ENCODE assay signal across 21 cellular contexts in the genomic region with DNA sequence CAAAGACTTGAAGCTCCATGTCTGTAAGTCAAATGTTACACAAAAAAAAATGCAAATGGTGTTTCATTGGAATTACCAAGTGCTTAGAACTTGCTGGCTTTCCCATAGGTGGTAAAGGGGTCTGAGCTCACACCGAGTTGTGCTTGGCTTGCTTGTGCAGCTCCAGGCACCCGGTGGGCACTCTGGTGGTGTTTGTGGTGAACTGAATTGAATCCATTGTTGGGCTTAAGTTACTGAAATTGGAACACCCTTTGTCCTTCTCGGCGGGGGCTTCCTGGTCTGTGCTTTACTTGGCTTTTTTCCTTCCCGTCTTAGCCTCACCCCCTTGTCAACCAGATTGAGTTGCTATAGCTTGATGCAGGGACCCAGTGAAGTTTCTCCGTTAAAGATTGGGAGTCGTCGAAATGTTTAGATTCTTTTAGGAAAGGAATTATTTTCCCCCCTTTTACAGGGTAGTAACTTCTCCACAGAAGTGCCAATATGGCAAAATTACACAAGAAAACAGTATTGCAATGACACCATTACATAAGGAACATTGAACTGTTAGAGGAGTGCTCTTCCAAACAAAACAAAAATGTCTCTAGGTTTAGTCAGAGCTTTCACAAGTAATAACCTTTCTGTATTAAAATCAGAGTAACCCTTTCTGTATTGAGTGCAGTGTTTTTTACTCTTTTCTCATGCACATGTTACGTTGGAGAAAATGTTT.
DNase-seq lines count a peak whose midpoint lies in the region; ATAC-seq and TF ChIP-seq lines count a peak whose summit lies in the region.
"Had no signal": no experiment of that assay in that cellular context is flagged by ENCODE, and none has a peak within 500 bp of the region (broad histone marks: within the 10 kb centered on the region; RNA-seq: fewer than 3 reads in every experiment).

No MANE protein-coding gene starts in this region.

- no peak for TF ChIP-seq CTCF in choroid plexus epithelial cell (conservative IDR thresholded peaks at IDR 0.05; ENCODE audit: low read depth, low read length)

- H3K4me3 ChIP-seq in choroid plexus epithelial cell (ENCODE audit: low read depth, low read length): no peak overlapping the region
- H3K4me3 ChIP-seq: prostate gland, transverse colon had no signal

- no peak for ATAC-seq in HG02798 (IDR thresholded peaks at IDR 0.05; ENCODE audit: poor library complexity, unreplicated experiment)
- ATAC-seq: activated CD8-positive, alpha-beta T cell treated with anti-CD3 and anti-CD28 coated beads, Interleukin-2, amount 10 ng/mL, durations not matched to agents 7 days and 5 days; stimulated activated naive B cell treated with anti-CD40 and anti-IgM and Interleukin-4, amounts not matched to agents 10 μg/mL and 1 μg/mL and 100 μg/mL, for 72 hours; T-cell had no signal

- peak; percentile 3 for DNase-seq in NCI-H146 (lab: John Stamatoyannopoulos, UW)
- DNase-seq in NCI-H146 treated with DMSO at 0.1 percent for 48 hours (lab: John Stamatoyannopoulos, UW; ENCODE audit: unreplicated experiment): no peak
- peak; percentile 70 for DNase-seq in choroid plexus epithelial cell (ENCODE audit: low read depth)
- DNase-seq in iPS-NIHi7 (ENCODE audit: extremely low spot score): peak; percentile 53
- peak; percentile 73 for DNase-seq in smooth muscle cell of the brain vasculature (ENCODE audit: low read depth, low spot score)
- no peak for DNase-seq in NCI-H1694 (lab: John Stamatoyannopoulos, UW)
- DNase-seq in NCI-H2081 (lab: John Stamatoyannopoulos, UW): no peak
- DNase-seq: activated CD8-positive, alpha-beta T cell treated with anti-CD3 and anti-CD28 coated beads, Interleukin-2, amount 10 ng/mL, durations not matched to agents 7 days and 5 days; cerebellar nuclear complex; DMS53; foreskin fibroblast; hypothalamus; NCI-H1436 treated with DMSO at 0.1 percent for 48 hours; NCI-H446 treated with DMSO at 0.1 percent for 48 hours; SHP77; stimulated activated naive B cell treated with anti-CD40 and anti-IgM and Interleukin-4, amounts not matched to agents 10 μg/mL and 1 μg/mL and 100 μg/mL, for 72 hours; T-cell; transverse colon; WERI-Rb-1 had no signal

Comparison
In these comparisons a context has a peak if more than half of its experiments do, and no peak if none do; other contexts are left out.
1. DNase-seq: peak in NCI-H146 (single experiment), choroid plexus epithelial cell (single experiment), iPS-NIHi7 (single experiment) and smooth muscle cell of the brain vasculature (single experiment); none in NCI-H146 treated with DMSO at 0.1 percent for 48 hours (single experiment), NCI-H1694 (single experiment) and NCI-H2081 (0 of 2).